8 cellular contexts compared by ENCODE assay signal in genomic region chr4:80989921-80990544, GRCh38. TPM values are rescaled to one million over a fixed set of nuclear protein-coding genes. Genes with fewer than 3 reads are reported as not detected.
DNase-seq lines count a peak whose midpoint lies in the region; ATAC-seq, FAIRE-seq and TF ChIP-seq lines count a peak whose summit lies in the region.

No MANE protein-coding gene starts in this region.

- no peak overlapping the region for H3K9ac ChIP-seq in endothelial cell of umbilical vein (replicated peaks; ENCODE audit: extremely low read depth, insufficient read depth, low read length)

- H3K36me3 Mint-ChIP-seq in activated T-cell treated with anti-CD3 and anti-CD28 coated beads, Interleukin-2, amount 50 U/mL, for 72 hours (ENCODE audit: insufficient read depth in 2 of 2), result no peaks in the 10 kb centered on the region
- H3K36me3 Mint-ChIP-seq in natural killer cell, result no peaks in the 10 kb centered on the region
- H3K36me3 Mint-ChIP-seq in activated T-helper 17 cell treated with anti-CD3 and anti-CD28 coated beads, Interleukin-2, amount 50 U/mL, for 72 hours (ENCODE audit: low read depth), result no peaks in the 10 kb centered on the region

- peaks cover 6% of the 10 kb centered on the region for H3K27me3 Mint-ChIP-seq in activated T-cell treated with anti-CD3 and anti-CD28 coated beads, Interleukin-2, amount 50 U/mL, for 72 hours (ENCODE audit: low read depth)
- H3K27me3 Mint-ChIP-seq in natural killer cell (ENCODE audit: low read depth in 2 of 2), result peaks cover 0 to 5% of the 10 kb centered on the region in 2 donors
- peaks cover 23% of the 10 kb centered on the region for H3K27me3 Mint-ChIP-seq in activated T-helper 17 cell treated with anti-CD3 and anti-CD28 coated beads, Interleukin-2, amount 50 U/mL, for 72 hours

- H3K9me3 Mint-ChIP-seq in activated T-cell treated with anti-CD3 and anti-CD28 coated beads, Interleukin-2, amount 50 U/mL, for 72 hours, result no peaks in the 10 kb centered on the region
- H3K9me3 Mint-ChIP-seq in natural killer cell, result no peaks in the 10 kb centered on the region
- H3K9me3 Mint-ChIP-seq in activated T-helper 17 cell treated with anti-CD3 and anti-CD28 coated beads, Interleukin-2, amount 50 U/mL, for 72 hours, result no peaks in the 10 kb centered on the region

- H3K36me3 ChIP-seq in endothelial cell of umbilical vein (ENCODE audit: control insufficient read depth in 2 of 2, extremely low read depth in 1 of 2, insufficient read depth in 2 of 2, low read length in 2 of 2), result no peaks in the 10 kb centered on the region

- peak; percentile 3 to 10 for DNase-seq in activated T-cell treated with anti-CD3 and anti-CD28 coated beads, Interleukin-2, amount 50 U/mL, for 72 hours
- DNase-seq in activated T-cell treated with anti-CD3 and anti-CD28 coated beads, Interleukin-2, amount 50 U/mL, for 1 hour, result no peak
- peak; percentile 68 for DNase-seq in LHCN-M2 (ENCODE audit: low read depth)
- DNase-seq in RPMI8226, result peak; percentile 49
- DNase-seq in endothelial cell of umbilical vein (ENCODE audit: low read depth, low spot score), result peak; percentile 57
- DNase-seq in natural killer cell, result no peak

- no peak overlapping the region for H2AFZ ChIP-seq in endothelial cell of umbilical vein (ENCODE audit: low read depth, low read length)

- H3K27ac ChIP-seq in endothelial cell of umbilical vein (ENCODE audit: insufficient read depth, low read depth, low read length), result no peak overlapping the region

- H3K4me1 ChIP-seq in endothelial cell of umbilical vein (ENCODE audit: control insufficient read depth, extremely low read depth, insufficient read depth, low read length), result no peaks in the 10 kb centered on the region

- no peak overlapping the region for H3K4me3 Mint-ChIP-seq in activated T-cell treated with anti-CD3 and anti-CD28 coated beads, Interleukin-2, amount 50 U/mL, for 72 hours
- no peak overlapping the region for H3K4me3 Mint-ChIP-seq in natural killer cell
- no peak overlapping the region for H3K4me3 Mint-ChIP-seq in activated T-helper 17 cell treated with anti-CD3 and anti-CD28 coated beads, Interleukin-2, amount 50 U/mL, for 72 hours

- H3K27ac Mint-ChIP-seq in activated T-cell treated with anti-CD3 and anti-CD28 coated beads, Interleukin-2, amount 50 U/mL, for 72 hours, result no peak overlapping the region
- no peak overlapping the region for H3K27ac Mint-ChIP-seq in natural killer cell
- no peak overlapping the region for H3K27ac Mint-ChIP-seq in activated T-helper 17 cell treated with anti-CD3 and anti-CD28 coated beads, Interleukin-2, amount 50 U/mL, for 72 hours

- H3K4me2 ChIP-seq in endothelial cell of umbilical vein (ENCODE audit: insufficient read depth, low read length), result no peak overlapping the region

- no peaks in the 10 kb centered on the region for H3K9me1 ChIP-seq in endothelial cell of umbilical vein (replicated peaks; ENCODE audit: control insufficient read depth, extremely low read depth, insufficient read depth, low read length)

- H3K9me3 ChIP-seq in endothelial cell of umbilical vein (replicated peaks; ENCODE audit: control insufficient read depth, insufficient read depth, low read length), result no peaks in the 10 kb centered on the region

- POLR2A ChIA-PET in endothelial cell of umbilical vein (lab: Charles Lee), result no interaction called here

- no peaks in the 10 kb centered on the region for H3K4me1 Mint-ChIP-seq in activated T-cell treated with anti-CD3 and anti-CD28 coated beads, Interleukin-2, amount 50 U/mL, for 72 hours (ENCODE audit: low read depth)
- peaks cover 5 to 7% of the 10 kb centered on the region in 2 donors for H3K4me1 Mint-ChIP-seq in natural killer cell
- H3K4me1 Mint-ChIP-seq in activated T-helper 17 cell treated with anti-CD3 and anti-CD28 coated beads, Interleukin-2, amount 50 U/mL, for 72 hours, result no peaks in the 10 kb centered on the region

- intact Hi-C loops in endothelial cell of umbilical vein (cut with micrococcal nuclease) (loop anchor here (1.0 kb wide), 1 partner anchor 628 kb away; no protein-coding TSS in a partner anchor), natural killer cell (cut with micrococcal nuclease) (loop anchor here (1.0 to 5.0 kb wide), 3 partner anchors 47 to 629 kb away; no protein-coding TSS in a partner anchor)

- H3K27me3 ChIP-seq in endothelial cell of umbilical vein (ENCODE audit: control insufficient read depth in 2 of 2, insufficient read depth in 2 of 2, low read length in 2 of 2), result no peaks in the 10 kb centered on the region

- no TSS peak for BruUV-seq in endothelial cell of umbilical vein (replicated peaks; lab: Mats Ljungman, UMichigan)

- peak; percentile 70 for FAIRE-seq in endothelial cell of umbilical vein (lab: Jason Lieb, UNC)

- ATAC-seq in activated T-cell treated with anti-CD3 and anti-CD28 coated beads, Interleukin-2, amount 50 U/mL, for 72 hours (replicated peaks in 1 of 2), result no peak
- ATAC-seq in GM21528 (IDR thresholded peaks at IDR 0.05; ENCODE audit: low FRiP score, unreplicated experiment) (peak; percentile 76), natural killer cell (peak in 2 of 3 donors; percentile 34 to 51)
- ATAC-seq in activated T-helper 17 cell treated with anti-CD3 and anti-CD28 coated beads, Interleukin-2, amount 50 U/mL, for 72 hours (replicated peaks), result no peak

- TF ChIP-seq POLR2A in endothelial cell of umbilical vein (IDR thresholded peaks at IDR 0.05; ENCODE audit: low read depth, low read length), result no peak

- peak; percentile 43 to 56 for TF ChIP-seq CTCF in endothelial cell of umbilical vein (IDR thresholded peaks at IDR 0.05; ENCODE audit: extremely low read depth in 1 of 2, insufficient read depth in 1 of 2, low read depth in 1 of 2, low read length in 2 of 2)
- TF ChIP-seq CTCF in natural killer cell (IDR thresholded peaks at IDR 0.05), result peak; percentile 78

- H4K20me1 ChIP-seq in endothelial cell of umbilical vein (replicated peaks; ENCODE audit: control insufficient read depth, extremely low read depth, insufficient read depth, low read length), result no peaks in the 10 kb centered on the region

- dilution Hi-C loops in endothelial cell of umbilical vein (cut with MboI; ENCODE audit: extremely low pct_ligation_motif_present, low sequenced_read_pairs), result no loop called here

- CTCF ChIA-PET in endothelial cell of umbilical vein (lab: Charles Lee), result interaction anchor here (0.7 to 2.3 kb wide), 22 partner anchors 8 to 1948 kb away, joined by 3 to 20 read pairs (median 4); no protein-coding TSS in a partner anchor

- H3K79me2 ChIP-seq in endothelial cell of umbilical vein (ENCODE audit: control insufficient read depth, insufficient read depth, low read length), result no peaks in the 10 kb centered on the region

- no peak overlapping the region for H3K4me3 ChIP-seq in endothelial cell of umbilical vein (replicated peaks in 1 of 3; ENCODE audit: insufficient read depth in 1 of 3, low read depth in 1 of 3, low read length in 3 of 3)

TF ChIP-seq in endothelial cell of umbilical vein, 7 proteins besides CTCF, POLR2A, EP300 and RAD21:
- TF ChIP-seq MAX (IDR thresholded peaks at IDR 0.05; ENCODE audit: insufficient read depth, insufficient read length) (no peak), POLR2AphosphoS5 (IDR thresholded peaks at IDR 0.05; ENCODE audit: insufficient read depth, low read depth, low read length) (no peak), MYC (IDR thresholded peaks at IDR 0.05; ENCODE audit: low read depth, low read length) (no peak), GATA2 (IDR thresholded peaks at IDR 0.05; ENCODE audit: insufficient read depth, insufficient read length, low read depth, low read length) (no peak), EZH2 (IDR thresholded peaks at IDR 0.05; ENCODE audit: borderline replicate concordance, low read depth, low read length, severe bottlenecking) (no peak), JUN (IDR thresholded peaks at IDR 0.05; ENCODE audit: borderline replicate concordance, insufficient read depth, insufficient read length, low read depth) (no peak), FOS (IDR thresholded peaks at IDR 0.05; ENCODE audit: borderline replicate concordance, insufficient read depth, low read length) (no peak)

RNA-seq across cellular contexts. Expression of gene BMP3, which starts 40.5 kb away (rescaled TPM):
- total RNA-seq in activated T-cell treated with anti-CD3 and anti-CD28 coated beads, Interleukin-2, amount 50 U/mL, for 72 hours, result not detected
- under 0.01 and 0.17 TPM in 2 replicates for total RNA-seq in LHCN-M2 (2014; rRNA removed)
- polyA plus RNA-seq in LHCN-M2 (2012), result 0.02 TPM
- not detected in 2 replicates for total RNA-seq in endothelial cell of umbilical vein
- polyA plus RNA-seq in endothelial cell of umbilical vein, result not detected in 2 replicates
- polyA plus RNA-seq in endothelial cell of umbilical vein (2011; cell fraction: cytosol; rRNA removed), result not detected in 2 replicates
- polyA plus RNA-seq in endothelial cell of umbilical vein (2011; cell fraction: nucleus; rRNA removed), result not detected in 2 replicates
- not detected in 2 replicates for polyA plus RNA-seq in endothelial cell of umbilical vein (2012)
- not detected in 2 replicates for polyA minus RNA-seq in endothelial cell of umbilical vein
- not detected for polyA minus RNA-seq in endothelial cell of umbilical vein (2011; cell fraction: cytosol; rRNA and poly(A)+ RNA removed)
- not detected in 2 replicates for polyA minus RNA-seq in endothelial cell of umbilical vein (2011; cell fraction: nucleus; rRNA and poly(A)+ RNA removed)
- not detected for total RNA-seq in natural killer cell
- under 1 TPM in 1 of 2 donors, not detected in 1; 0.05 TPM for total RNA-seq in activated T-helper 17 cell treated with anti-CD3 and anti-CD28 coated beads, Interleukin-2, amount 50 U/mL, for 72 hours

Comparison
In these comparisons a context has a peak if more than half of its experiments do, and no peak if none do; other contexts are left out.
1. DNase-seq: peak in activated T-cell treated with anti-CD3 and anti-CD28 coated beads, Interleukin-2, amount 50 U/mL, for 72 hours (2 of 2), LHCN-M2 (single experiment), RPMI8226 (single experiment) and endothelial cell of umbilical vein (single experiment); none in activated T-cell treated with anti-CD3 and anti-CD28 coated beads, Interleukin-2, amount 50 U/mL, for 1 hour (single experiment) and natural killer cell (single experiment).
2. ATAC-seq: peak in GM21528 (single experiment) and natural killer cell (2 of 3); none in activated T-cell treated with anti-CD3 and anti-CD28 coated beads, Interleukin-2, amount 50 U/mL, for 72 hours (0 of 2) and activated T-helper 17 cell treated with anti-CD3 and anti-CD28 coated beads, Interleukin-2, amount 50 U/mL, for 72 hours (single experiment).